ENCODE assay signal across 24 cellular contexts in the genomic region with DNA sequence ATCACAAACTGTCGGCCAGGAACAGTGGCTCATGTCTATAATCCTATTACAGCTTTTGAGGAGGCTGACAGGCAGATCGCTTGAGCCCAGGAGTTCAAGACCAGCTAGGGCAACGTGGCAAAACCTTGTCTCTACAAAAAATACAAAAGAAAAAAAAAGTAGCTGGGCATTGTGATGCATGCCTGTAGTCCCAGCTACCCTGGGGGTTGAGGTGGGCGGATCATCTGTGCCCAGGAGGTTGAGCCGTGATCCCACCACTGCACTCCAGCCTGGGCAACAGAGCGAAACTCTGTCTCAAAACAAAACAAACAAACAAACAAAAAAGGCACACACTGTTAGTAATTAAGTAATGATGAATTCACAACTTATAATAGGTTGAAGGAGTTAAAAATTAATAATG.
DNase-seq lines count a peak whose midpoint lies in the region; ATAC-seq, FAIRE-seq and TF ChIP-seq lines count a peak whose summit lies in the region.
"Had no signal": no experiment of that assay in that cellular context is flagged by ENCODE, and none has a peak within 500 bp of the region (broad histone marks: within the 10 kb centered on the region; RNA-seq: fewer than 3 reads in every experiment).

No MANE protein-coding gene starts in this region.

- TF ChIP-seq CTCF in WTC11 (IDR thresholded peaks at IDR 0.05), result no peak
- no peak for TF ChIP-seq CTCF in pancreas (IDR thresholded peaks at IDR 0.05)
- TF ChIP-seq CTCF in RWPE1 (conservative IDR thresholded peaks at IDR 0.05; ENCODE audit: low read depth), result no peak

- no peak overlapping the region for H4K8ac ChIP-seq in neuronal stem cell (ENCODE audit: low read depth, low read length)

- H3K4me3 Mint-ChIP-seq in WTC11, result no peak overlapping the region
- H3K4me3 Mint-ChIP-seq: B cell; CD4-positive, CD25-positive, alpha-beta regulatory T cell; CD8-positive, alpha-beta T cell; HFFc6 had no signal

- no peak overlapping the region for H2BK120ac ChIP-seq in neuronal stem cell (ENCODE audit: low read depth, low read length)

- no peak overlapping the region for H3K4ac ChIP-seq in neuronal stem cell (ENCODE audit: low read length)

- H3K14ac ChIP-seq in neuronal stem cell (ENCODE audit: low read length), result no peak overlapping the region

- CTCF ChIA-PET in WTC11 (lab: Charles Lee), result no interaction called here
- CTCF ChIA-PET in RWPE1 (lab: Yijun Ruan, JAX), result interaction anchor here (0.6 kb wide), 1 partner anchor 1320 kb away, joined by 4 read pairs; no protein-coding TSS in a partner anchor

- H2BK12ac ChIP-seq in neuronal stem cell (ENCODE audit: low read length), result no peak overlapping the region

- no peak overlapping the region for H2BK15ac ChIP-seq in neuronal stem cell (ENCODE audit: low read length)

- ATAC-seq in WTC11 (peak; percentile 84), pancreas (no peak)
- ATAC-seq: CD8-positive, alpha-beta T cell; GM12878 had no signal

- peaks cover 19% of the 10 kb centered on the region for H3K4me1 Mint-ChIP-seq in WTC11
- H3K4me1 Mint-ChIP-seq: B cell; CD4-positive, CD25-positive, alpha-beta regulatory T cell had no signal

- POLR2A ChIA-PET in WTC11 (lab: Charles Lee), result no interaction called here
- POLR2A ChIA-PET in RWPE1 (lab: Yijun Ruan, JAX; ENCODE audit: low non-redundant PET), result no interaction called here

- H3K9me3 Mint-ChIP-seq in WTC11, result no peaks in the 10 kb centered on the region

- FAIRE-seq in pancreas (lab: Jason Lieb, UNC), result no peak
- FAIRE-seq: A204.1, GM12878, GM19239 had no signal

- no peak overlapping the region for H3K9ac ChIP-seq in neuronal stem cell (ENCODE audit: low read depth, low read length, poor library complexity)
- H3K9ac ChIP-seq: BLaER1 had no signal

- H3K9me3 ChIP-seq in neuronal stem cell (replicated peaks in 1 of 2; ENCODE audit: control insufficient read depth in 2 of 2, insufficient read depth in 1 of 2, low read depth in 1 of 2, low read length in 2 of 2) (no peaks in the 10 kb centered on the region), pancreas (no peaks in the 10 kb centered on the region)
- H3K9me3 ChIP-seq: BLaER1, Caco-2, HAP-1 had no signal

- H3K36me3 ChIP-seq in neuronal stem cell (replicated peaks in 1 of 2; ENCODE audit: control insufficient read depth in 2 of 2, insufficient read depth in 2 of 2, low read length in 2 of 2), result no peaks in the 10 kb centered on the region
- H3K36me3 ChIP-seq in pancreas, result no peaks in the 10 kb centered on the region
- H3K36me3 ChIP-seq: BLaER1, HAP-1 had no signal

- no peak overlapping the region for H3K18ac ChIP-seq in neuronal stem cell (ENCODE audit: low read length)

- no peaks in the 10 kb centered on the region for H3K27me3 ChIP-seq in neuronal stem cell (ENCODE audit: control insufficient read depth in 3 of 3, insufficient read depth in 3 of 3, low read depth in 1 of 3, low read length in 3 of 3)
- H3K27me3 ChIP-seq in pancreas, result no peaks in the 10 kb centered on the region
- H3K27me3 ChIP-seq: BLaER1 had no signal

- no peak overlapping the region for H2AK5ac ChIP-seq in neuronal stem cell (ENCODE audit: low read depth, low read length)

- no peaks in the 10 kb centered on the region for H3K27me3 Mint-ChIP-seq in WTC11 (ENCODE audit: low read depth)
- H3K27me3 Mint-ChIP-seq: B cell; CD4-positive, CD25-positive, alpha-beta regulatory T cell had no signal

- intact Hi-C loops in pancreas (cut with DNase I), result no loop called here

- no peak overlapping the region for H3K27ac Mint-ChIP-seq in WTC11
- H3K27ac Mint-ChIP-seq: B cell; CD4-positive, CD25-positive, alpha-beta regulatory T cell; CD8-positive, alpha-beta T cell; HFFc6 had no signal

- no peak overlapping the region for H3K4me2 ChIP-seq in neuronal stem cell (ENCODE audit: insufficient read depth, low read length, poor library complexity, severe bottlenecking)
- H3K4me2 ChIP-seq: BLaER1 had no signal

- no peak overlapping the region for H4K91ac ChIP-seq in neuronal stem cell (ENCODE audit: low read depth, low read length, poor library complexity)

- H3K4me3 ChIP-seq in neuronal stem cell (ENCODE audit: low read length in 2 of 2) (no peak overlapping the region), pancreas (no peak overlapping the region)
- H3K4me3 ChIP-seq: BLaER1, GM12878, HAP-1 had no signal

- no peak overlapping the region for H3K23ac ChIP-seq in neuronal stem cell (ENCODE audit: low read depth, low read length, poor library complexity)

- no peaks in the 10 kb centered on the region for H3K79me1 ChIP-seq in neuronal stem cell (ENCODE audit: low read depth, low read length)

- H3K36me3 Mint-ChIP-seq in WTC11, result no peaks in the 10 kb centered on the region
- H3K36me3 Mint-ChIP-seq: CD4-positive, CD25-positive, alpha-beta regulatory T cell; CD8-positive, alpha-beta T cell had no signal

- H2AFZ ChIP-seq in neuronal stem cell (ENCODE audit: low read length), result peak overlapping the region; percentile 18

- H2BK5ac ChIP-seq in neuronal stem cell (ENCODE audit: low read length), result no peak overlapping the region

- H3K4me1 ChIP-seq in neuronal stem cell (ENCODE audit: control insufficient read depth in 2 of 2, insufficient read depth in 1 of 2, low read depth in 1 of 2, low read length in 2 of 2) (no peaks in the 10 kb centered on the region), pancreas (no peaks in the 10 kb centered on the region)
- H3K4me1 ChIP-seq: BLaER1, Caco-2, HAP-1 had no signal

- DNase-seq in NCI-H82 (lab: John Stamatoyannopoulos, UW), result peak; percentile 16
- DNase-seq in NCI-H82 treated with DMSO at 0.1 percent for 48 hours (lab: John Stamatoyannopoulos, UW; ENCODE audit: unreplicated experiment), result no peak
- no peak for DNase-seq in WTC11 (ENCODE audit: low spot score)
- no peak for DNase-seq in neuronal stem cell (ENCODE audit: low spot score)
- DNase-seq in pancreas, result no peak
- no peak for DNase-seq in activated gamma-delta T cell (lab: John Stamatoyannopoulos, UW)
- DNase-seq in RWPE1 (ENCODE audit: low spot score), result no peak
- DNase-seq in activated CD8-positive, alpha-beta memory T cell treated with anti-CD3 and anti-CD28 coated beads, Interleukin-2, amount 50 U/mL, for 48 hours, result no peak
- DNase-seq: Caco-2; CD4-positive, CD25-positive, alpha-beta regulatory T cell; CD8-positive, alpha-beta T cell; DMS153; DND-41; GDM1; GOT3; HFFc6 had no signal

- no CpG with 5 or more reads among the region's 6 CpGs for WGBS in neuronal stem cell (ENCODE audit: extremely low coverage in 2 of 2, insufficient read length in 2 of 2, insufficient replicate concordance in 1 of 2), 2 donors
- 52 to 54% methylated on average over 6 of the region's 6 CpGs for WGBS in pancreas, 2 donors

- H3K27ac ChIP-seq in neuronal stem cell (replicated peaks; ENCODE audit: low read length) (no peak overlapping the region), pancreas (no peak overlapping the region), RWPE1 (no peak overlapping the region)
- H3K27ac ChIP-seq: 22Rv1, BLaER1, C4-2B had no signal

TF ChIP-seq in WTC11, 78 proteins besides CTCF, POLR2A, EP300 and RAD21 (continues in another document):
- TF ChIP-seq ATF1 (CRISPR knock-in tag; IDR thresholded peaks at IDR 0.05) (no peak), GABPB1 (CRISPR knock-in tag; IDR thresholded peaks at IDR 0.05) (no peak), SMAD4 (CRISPR knock-in tag; IDR thresholded peaks at IDR 0.05) (no peak), ZNF138 (CRISPR knock-in tag; conservative IDR thresholded peaks at IDR 0.05) (no peak), FOXK1 (CRISPR knock-in tag; IDR thresholded peaks at IDR 0.05) (no peak), ZBTB21 (CRISPR knock-in tag; IDR thresholded peaks at IDR 0.05; ENCODE audit: borderline replicate concordance) (no peak), FOXJ3 (CRISPR knock-in tag; IDR thresholded peaks at IDR 0.05; ENCODE audit: borderline replicate concordance) (no peak), SMAD3 (CRISPR knock-in tag; IDR thresholded peaks at IDR 0.05; ENCODE audit: borderline replicate concordance) (no peak)
- TF ChIP-seq, protein P1, sequence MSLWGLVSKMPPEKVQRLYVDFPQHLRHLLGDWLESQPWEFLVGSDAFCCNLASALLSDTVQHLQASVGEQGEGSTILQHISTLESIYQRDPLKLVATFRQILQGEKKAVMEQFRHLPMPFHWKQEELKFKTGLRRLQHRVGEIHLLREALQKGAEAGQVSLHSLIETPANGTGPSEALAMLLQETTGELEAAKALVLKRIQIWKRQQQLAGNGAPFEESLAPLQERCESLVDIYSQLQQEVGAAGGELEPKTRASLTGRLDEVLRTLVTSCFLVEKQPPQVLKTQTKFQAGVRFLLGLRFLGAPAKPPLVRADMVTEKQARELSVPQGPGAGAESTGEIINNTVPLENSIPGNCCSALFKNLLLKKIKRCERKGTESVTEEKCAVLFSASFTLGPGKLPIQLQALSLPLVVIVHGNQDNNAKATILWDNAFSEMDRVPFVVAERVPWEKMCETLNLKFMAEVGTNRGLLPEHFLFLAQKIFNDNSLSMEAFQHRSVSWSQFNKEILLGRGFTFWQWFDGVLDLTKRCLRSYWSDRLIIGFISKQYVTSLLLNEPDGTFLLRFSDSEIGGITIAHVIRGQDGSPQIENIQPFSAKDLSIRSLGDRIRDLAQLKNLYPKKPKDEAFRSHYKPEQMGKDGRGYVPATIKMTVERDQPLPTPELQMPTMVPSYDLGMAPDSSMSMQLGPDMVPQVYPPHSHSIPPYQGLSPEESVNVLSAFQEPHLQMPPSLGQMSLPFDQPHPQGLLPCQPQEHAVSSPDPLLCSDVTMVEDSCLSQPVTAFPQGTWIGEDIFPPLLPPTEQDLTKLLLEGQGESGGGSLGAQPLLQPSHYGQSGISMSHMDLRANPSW (CRISPR knock-in tag; conservative IDR thresholded peaks at IDR 0.05; ENCODE audit: low read depth), result no peak
- TF ChIP-seq, protein P2, sequence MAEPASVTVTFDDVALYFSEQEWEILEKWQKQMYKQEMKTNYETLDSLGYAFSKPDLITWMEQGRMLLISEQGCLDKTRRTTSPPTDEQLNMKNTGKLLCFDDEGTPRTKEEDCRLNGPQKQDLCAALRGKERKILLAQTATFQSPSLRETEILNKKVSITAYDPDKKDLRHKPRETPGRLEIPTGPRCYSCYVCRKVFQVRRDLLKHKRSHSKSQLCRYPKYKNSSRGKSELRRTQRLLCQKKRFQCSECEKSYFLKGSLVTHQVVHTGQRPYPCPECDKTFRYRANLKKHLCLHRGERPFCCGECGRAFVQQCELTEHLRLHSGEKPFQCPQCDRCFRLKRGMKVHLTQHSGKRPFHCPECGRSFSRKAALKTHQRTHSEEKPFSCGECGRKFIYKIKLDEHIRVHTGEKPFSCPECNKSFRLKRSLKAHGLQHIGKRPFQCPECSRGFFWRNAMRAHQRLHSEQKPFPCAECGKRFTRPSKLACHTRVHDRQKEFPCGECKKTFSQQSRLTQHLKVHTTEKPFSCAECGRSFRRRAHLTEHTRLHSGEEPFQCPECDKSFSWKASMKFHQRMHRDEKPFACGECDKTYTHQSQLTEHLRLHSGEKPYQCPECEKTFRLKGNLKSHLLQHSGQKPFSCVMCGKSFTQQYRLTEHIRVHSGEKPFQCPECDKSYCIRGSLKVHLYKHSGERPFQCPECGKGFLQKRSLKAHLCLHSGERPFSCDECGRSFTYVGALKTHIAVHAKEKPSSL (CRISPR knock-in tag; conservative IDR thresholded peaks at IDR 0.05), result no peak
- TF ChIP-seq, protein P3, sequence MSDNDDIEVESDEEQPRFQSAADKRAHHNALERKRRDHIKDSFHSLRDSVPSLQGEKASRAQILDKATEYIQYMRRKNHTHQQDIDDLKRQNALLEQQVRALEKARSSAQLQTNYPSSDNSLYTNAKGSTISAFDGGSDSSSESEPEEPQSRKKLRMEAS (CRISPR knock-in tag; IDR thresholded peaks at IDR 0.05), result no peak
